Comparison of ENCODE assay signal across 1 cellular context in genomic region chr7:98300595-98301372, GRCh38.
TF ChIP-seq lines count a peak whose summit lies in the region.

No MANE protein-coding gene starts in this region.

TF ChIP-seq in HepG2, 621 proteins besides CTCF, POLR2A, EP300 and RAD21 (continued from another document and continues in another):
- no peak for TF ChIP-seq NFAT5 (CRISPR knock-in tag; IDR thresholded peaks at IDR 0.05)
- no peak for TF ChIP-seq ETV6 (CRISPR knock-in tag; conservative IDR thresholded peaks at IDR 0.05)
- TF ChIP-seq, protein P1, sequence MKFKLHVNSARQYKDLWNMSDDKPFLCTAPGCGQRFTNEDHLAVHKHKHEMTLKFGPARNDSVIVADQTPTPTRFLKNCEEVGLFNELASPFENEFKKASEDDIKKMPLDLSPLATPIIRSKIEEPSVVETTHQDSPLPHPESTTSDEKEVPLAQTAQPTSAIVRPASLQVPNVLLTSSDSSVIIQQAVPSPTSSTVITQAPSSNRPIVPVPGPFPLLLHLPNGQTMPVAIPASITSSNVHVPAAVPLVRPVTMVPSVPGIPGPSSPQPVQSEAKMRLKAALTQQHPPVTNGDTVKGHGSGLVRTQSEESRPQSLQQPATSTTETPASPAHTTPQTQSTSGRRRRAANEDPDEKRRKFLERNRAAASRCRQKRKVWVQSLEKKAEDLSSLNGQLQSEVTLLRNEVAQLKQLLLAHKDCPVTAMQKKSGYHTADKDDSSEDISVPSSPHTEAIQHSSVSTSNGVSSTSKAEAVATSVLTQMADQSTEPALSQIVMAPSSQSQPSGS (CRISPR knock-in tag; IDR thresholded peaks at IDR 0.05) = peak; percentile 67
- TF ChIP-seq ZC3H13 (CRISPR knock-in tag; IDR thresholded peaks at IDR 0.05) = no peak
- peak; percentile 62; the same call in 1 of the 2 replicates for TF ChIP-seq KAT8 (CRISPR knock-in tag; IDR thresholded peaks at IDR 0.05)
- no peak for TF ChIP-seq FIP1L1 (IDR thresholded peaks at IDR 0.05; ENCODE audit: borderline replicate concordance, insufficient read depth, low read depth, low read length)
- TF ChIP-seq ZNF644 (CRISPR knock-in tag; IDR thresholded peaks at IDR 0.05; ENCODE audit: low read depth) = no peak
- no peak for TF ChIP-seq HCFC1 (IDR thresholded peaks at IDR 0.05; ENCODE audit: low read depth, low read length)
- 0 out of 2 replicates have a peak, but pooled peaks have one; percentile 47 for TF ChIP-seq ZSCAN29 (CRISPR knock-in tag; conservative IDR thresholded peaks at IDR 0.05)
- TF ChIP-seq ARNTL (CRISPR knock-in tag; IDR thresholded peaks at IDR 0.05) = peak; percentile 99
- no peak for TF ChIP-seq MTA3 (CRISPR knock-in tag; IDR thresholded peaks at IDR 0.05)
- TF ChIP-seq, protein P2, sequence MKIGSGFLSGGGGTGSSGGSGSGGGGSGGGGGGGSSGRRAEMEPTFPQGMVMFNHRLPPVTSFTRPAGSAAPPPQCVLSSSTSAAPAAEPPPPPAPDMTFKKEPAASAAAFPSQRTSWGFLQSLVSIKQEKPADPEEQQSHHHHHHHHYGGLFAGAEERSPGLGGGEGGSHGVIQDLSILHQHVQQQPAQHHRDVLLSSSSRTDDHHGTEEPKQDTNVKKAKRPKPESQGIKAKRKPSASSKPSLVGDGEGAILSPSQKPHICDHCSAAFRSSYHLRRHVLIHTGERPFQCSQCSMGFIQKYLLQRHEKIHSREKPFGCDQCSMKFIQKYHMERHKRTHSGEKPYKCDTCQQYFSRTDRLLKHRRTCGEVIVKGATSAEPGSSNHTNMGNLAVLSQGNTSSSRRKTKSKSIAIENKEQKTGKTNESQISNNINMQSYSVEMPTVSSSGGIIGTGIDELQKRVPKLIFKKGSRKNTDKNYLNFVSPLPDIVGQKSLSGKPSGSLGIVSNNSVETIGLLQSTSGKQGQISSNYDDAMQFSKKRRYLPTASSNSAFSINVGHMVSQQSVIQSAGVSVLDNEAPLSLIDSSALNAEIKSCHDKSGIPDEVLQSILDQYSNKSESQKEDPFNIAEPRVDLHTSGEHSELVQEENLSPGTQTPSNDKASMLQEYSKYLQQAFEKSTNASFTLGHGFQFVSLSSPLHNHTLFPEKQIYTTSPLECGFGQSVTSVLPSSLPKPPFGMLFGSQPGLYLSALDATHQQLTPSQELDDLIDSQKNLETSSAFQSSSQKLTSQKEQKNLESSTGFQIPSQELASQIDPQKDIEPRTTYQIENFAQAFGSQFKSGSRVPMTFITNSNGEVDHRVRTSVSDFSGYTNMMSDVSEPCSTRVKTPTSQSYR (CRISPR knock-in tag; IDR thresholded peaks at IDR 0.05; ENCODE audit: borderline replicate concordance) = peak; percentile 99
- TF ChIP-seq ZNF547 (CRISPR knock-in tag; IDR thresholded peaks at IDR 0.05) = no peak
- TF ChIP-seq, protein P3, sequence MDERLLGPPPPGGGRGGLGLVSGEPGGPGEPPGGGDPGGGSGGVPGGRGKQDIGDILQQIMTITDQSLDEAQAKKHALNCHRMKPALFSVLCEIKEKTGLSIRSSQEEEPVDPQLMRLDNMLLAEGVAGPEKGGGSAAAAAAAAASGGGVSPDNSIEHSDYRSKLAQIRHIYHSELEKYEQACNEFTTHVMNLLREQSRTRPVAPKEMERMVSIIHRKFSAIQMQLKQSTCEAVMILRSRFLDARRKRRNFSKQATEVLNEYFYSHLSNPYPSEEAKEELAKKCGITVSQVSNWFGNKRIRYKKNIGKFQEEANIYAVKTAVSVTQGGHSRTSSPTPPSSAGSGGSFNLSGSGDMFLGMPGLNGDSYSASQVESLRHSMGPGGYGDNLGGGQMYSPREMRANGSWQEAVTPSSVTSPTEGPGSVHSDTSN (CRISPR knock-in tag; IDR thresholded peaks at IDR 0.05) = no peak
- TF ChIP-seq, protein P4, sequence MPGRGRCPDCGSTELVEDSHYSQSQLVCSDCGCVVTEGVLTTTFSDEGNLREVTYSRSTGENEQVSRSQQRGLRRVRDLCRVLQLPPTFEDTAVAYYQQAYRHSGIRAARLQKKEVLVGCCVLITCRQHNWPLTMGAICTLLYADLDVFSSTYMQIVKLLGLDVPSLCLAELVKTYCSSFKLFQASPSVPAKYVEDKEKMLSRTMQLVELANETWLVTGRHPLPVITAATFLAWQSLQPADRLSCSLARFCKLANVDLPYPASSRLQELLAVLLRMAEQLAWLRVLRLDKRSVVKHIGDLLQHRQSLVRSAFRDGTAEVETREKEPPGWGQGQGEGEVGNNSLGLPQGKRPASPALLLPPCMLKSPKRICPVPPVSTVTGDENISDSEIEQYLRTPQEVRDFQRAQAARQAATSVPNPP (CRISPR knock-in tag; IDR thresholded peaks at IDR 0.05) = no peak
- TF ChIP-seq FOXJ3 (CRISPR knock-in tag; IDR thresholded peaks at IDR 0.05; ENCODE audit: borderline replicate concordance) = peak; percentile 86; the same call in 1 of the 2 replicates
- TF ChIP-seq, protein P5, sequence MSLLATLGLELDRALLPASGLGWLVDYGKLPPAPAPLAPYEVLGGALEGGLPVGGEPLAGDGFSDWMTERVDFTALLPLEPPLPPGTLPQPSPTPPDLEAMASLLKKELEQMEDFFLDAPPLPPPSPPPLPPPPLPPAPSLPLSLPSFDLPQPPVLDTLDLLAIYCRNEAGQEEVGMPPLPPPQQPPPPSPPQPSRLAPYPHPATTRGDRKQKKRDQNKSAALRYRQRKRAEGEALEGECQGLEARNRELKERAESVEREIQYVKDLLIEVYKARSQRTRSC (CRISPR knock-in tag; IDR thresholded peaks at IDR 0.05; ENCODE audit: low read depth) = 0 out of 2 replicates have a peak, but pooled peaks have one; percentile 51
- no peak for TF ChIP-seq ZNF33A (CRISPR knock-in tag; IDR thresholded peaks at IDR 0.05; ENCODE audit: borderline replicate concordance)
- no peak for TF ChIP-seq KMT2A (CRISPR knock-in tag; IDR thresholded peaks at IDR 0.05)
- no peak for TF ChIP-seq CHD2 (IDR thresholded peaks at IDR 0.05; ENCODE audit: low read depth, low read length)
- TF ChIP-seq MYNN (CRISPR knock-in tag; IDR thresholded peaks at IDR 0.05; ENCODE audit: low read depth) = no peak
- no peak for TF ChIP-seq NCOR1 (IDR thresholded peaks at IDR 0.05; ENCODE audit: borderline replicate concordance, low read length)
- peak; percentile 70; the same call in 1 of the 2 replicates for TF ChIP-seq SIN3A (IDR thresholded peaks at IDR 0.05; ENCODE audit: borderline replicate concordance, low read depth, low read length)
- peak; percentile 36; the same call in 1 of the 2 replicates for TF ChIP-seq GATAD1 (CRISPR knock-in tag; IDR thresholded peaks at IDR 0.05)
- peak; percentile 58; the same call in 1 of the 2 replicates for TF ChIP-seq ELF3 (CRISPR knock-in tag; IDR thresholded peaks at IDR 0.05)
- no peak for TF ChIP-seq ZNF329 (CRISPR knock-in tag; IDR thresholded peaks at IDR 0.05; ENCODE audit: low read depth)
- TF ChIP-seq ZNF282 (IDR thresholded peaks at IDR 0.05; ENCODE audit: partially characterized antibody) = no peak
- no peak for TF ChIP-seq TP53 (CRISPR knock-in tag; conservative IDR thresholded peaks at IDR 0.05)
- TF ChIP-seq ZNF605 (CRISPR knock-in tag; IDR thresholded peaks at IDR 0.05) = no peak
- TF ChIP-seq ZNF709 (CRISPR knock-in tag; IDR thresholded peaks at IDR 0.05) = no peak
- 0 out of 2 replicates have a peak, but pooled peaks have one; percentile 27 for TF ChIP-seq KDM2A (CRISPR knock-in tag; IDR thresholded peaks at IDR 0.05; ENCODE audit: borderline replicate concordance, low read depth)
- 0 out of 2 replicates have a peak, but pooled peaks have one; percentile 25 for TF ChIP-seq ZBTB38 (CRISPR knock-in tag; IDR thresholded peaks at IDR 0.05)
- TF ChIP-seq, protein P6, sequence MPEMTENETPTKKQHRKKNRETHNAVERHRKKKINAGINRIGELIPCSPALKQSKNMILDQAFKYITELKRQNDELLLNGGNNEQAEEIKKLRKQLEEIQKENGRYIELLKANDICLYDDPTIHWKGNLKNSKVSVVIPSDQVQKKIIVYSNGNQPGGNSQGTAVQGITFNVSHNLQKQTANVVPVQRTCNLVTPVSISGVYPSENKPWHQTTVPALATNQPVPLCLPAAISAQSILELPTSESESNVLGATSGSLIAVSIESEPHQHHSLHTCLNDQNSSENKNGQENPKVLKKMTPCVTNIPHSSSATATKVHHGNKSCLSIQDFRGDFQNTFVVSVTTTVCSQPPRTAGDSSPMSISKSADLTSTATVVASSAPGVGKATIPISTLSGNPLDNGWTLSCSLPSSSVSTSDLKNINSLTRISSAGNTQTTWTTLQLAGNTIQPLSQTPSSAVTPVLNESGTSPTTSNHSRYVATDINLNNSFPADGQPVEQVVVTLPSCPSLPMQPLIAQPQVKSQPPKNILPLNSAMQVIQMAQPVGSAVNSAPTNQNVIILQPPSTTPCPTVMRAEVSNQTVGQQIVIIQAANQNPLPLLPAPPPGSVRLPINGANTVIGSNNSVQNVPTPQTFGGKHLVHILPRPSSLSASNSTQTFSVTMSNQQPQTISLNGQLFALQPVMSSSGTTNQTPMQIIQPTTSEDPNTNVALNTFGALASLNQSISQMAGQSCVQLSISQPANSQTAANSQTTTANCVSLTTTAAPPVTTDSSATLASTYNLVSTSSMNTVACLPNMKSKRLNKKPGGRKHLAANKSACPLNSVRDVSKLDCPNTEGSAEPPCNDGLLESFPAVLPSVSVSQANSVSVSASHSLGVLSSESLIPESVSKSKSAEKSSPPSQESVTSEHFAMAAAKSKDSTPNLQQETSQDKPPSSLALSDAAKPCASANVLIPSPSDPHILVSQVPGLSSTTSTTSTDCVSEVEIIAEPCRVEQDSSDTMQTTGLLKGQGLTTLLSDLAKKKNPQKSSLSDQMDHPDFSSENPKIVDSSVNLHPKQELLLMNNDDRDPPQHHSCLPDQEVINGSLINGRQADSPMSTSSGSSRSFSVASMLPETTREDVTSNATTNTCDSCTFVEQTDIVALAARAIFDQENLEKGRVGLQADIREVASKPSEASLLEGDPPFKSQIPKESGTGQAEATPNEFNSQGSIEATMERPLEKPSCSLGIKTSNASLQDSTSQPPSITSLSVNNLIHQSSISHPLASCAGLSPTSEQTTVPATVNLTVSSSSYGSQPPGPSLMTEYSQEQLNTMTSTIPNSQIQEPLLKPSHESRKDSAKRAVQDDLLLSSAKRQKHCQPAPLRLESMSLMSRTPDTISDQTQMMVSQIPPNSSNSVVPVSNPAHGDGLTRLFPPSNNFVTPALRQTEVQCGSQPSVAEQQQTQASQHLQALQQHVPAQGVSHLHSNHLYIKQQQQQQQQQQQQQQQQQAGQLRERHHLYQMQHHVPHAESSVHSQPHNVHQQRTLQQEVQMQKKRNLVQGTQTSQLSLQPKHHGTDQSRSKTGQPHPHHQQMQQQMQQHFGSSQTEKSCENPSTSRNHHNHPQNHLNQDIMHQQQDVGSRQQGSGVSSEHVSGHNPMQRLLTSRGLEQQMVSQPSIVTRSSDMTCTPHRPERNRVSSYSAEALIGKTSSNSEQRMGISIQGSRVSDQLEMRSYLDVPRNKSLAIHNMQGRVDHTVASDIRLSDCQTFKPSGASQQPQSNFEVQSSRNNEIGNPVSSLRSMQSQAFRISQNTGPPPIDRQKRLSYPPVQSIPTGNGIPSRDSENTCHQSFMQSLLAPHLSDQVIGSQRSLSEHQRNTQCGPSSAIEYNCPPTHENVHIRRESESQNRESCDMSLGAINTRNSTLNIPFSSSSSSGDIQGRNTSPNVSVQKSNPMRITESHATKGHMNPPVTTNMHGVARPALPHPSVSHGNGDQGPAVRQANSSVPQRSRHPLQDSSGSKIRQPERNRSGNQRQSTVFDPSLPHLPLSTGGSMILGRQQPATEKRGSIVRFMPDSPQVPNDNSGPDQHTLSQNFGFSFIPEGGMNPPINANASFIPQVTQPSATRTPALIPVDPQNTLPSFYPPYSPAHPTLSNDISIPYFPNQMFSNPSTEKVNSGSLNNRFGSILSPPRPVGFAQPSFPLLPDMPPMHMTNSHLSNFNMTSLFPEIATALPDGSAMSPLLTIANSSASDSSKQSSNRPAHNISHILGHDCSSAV (CRISPR knock-in tag; IDR thresholded peaks at IDR 0.05; ENCODE audit: borderline replicate concordance) = no peak
- peak; percentile 87 for TF ChIP-seq IKZF5 (CRISPR knock-in tag; IDR thresholded peaks at IDR 0.05)
- peak; percentile 73; the same call in 1 of the 2 replicates for TF ChIP-seq CCDC6 (CRISPR knock-in tag; IDR thresholded peaks at IDR 0.05)
- TF ChIP-seq, protein P7, sequence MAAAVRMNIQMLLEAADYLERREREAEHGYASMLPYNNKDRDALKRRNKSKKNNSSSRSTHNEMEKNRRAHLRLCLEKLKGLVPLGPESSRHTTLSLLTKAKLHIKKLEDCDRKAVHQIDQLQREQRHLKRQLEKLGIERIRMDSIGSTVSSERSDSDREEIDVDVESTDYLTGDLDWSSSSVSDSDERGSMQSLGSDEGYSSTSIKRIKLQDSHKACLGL (CRISPR knock-in tag; IDR thresholded peaks at IDR 0.05) = no peak
- no peak for TF ChIP-seq SMAD1 (CRISPR knock-in tag; IDR thresholded peaks at IDR 0.05; ENCODE audit: borderline replicate concordance, low read depth)
- no peak for TF ChIP-seq KAT2B (IDR thresholded peaks at IDR 0.05; ENCODE audit: borderline replicate concordance, low read depth, low read length)
